Comparison of ENCODE assay signal across 6 cellular contexts in genomic region chr11:69887841-69888670, GRCh38.
"Had no signal": no experiment of that assay in that cellular context is flagged by ENCODE, and none has a peak within 500 bp of the region (broad histone marks: within the 10 kb centered on the region; RNA-seq: fewer than 3 reads in every experiment).

No MANE protein-coding gene starts in this region.

- DNase-seq: tibial artery had no signal

- H3K36me3 ChIP-seq: esophagus muscularis mucosa, lower lobe of right lung, pancreas, tibial artery had no signal

- H3K4me1 ChIP-seq: lower lobe of right lung, pancreas had no signal

- H3K9me3 ChIP-seq: body of pancreas, esophagus muscularis mucosa, lower lobe of right lung, pancreas, tibial artery had no signal

- H3K4me3 ChIP-seq: body of pancreas, coronary artery, esophagus muscularis mucosa, lower lobe of right lung, pancreas, tibial artery had no signal

- H3K27me3 ChIP-seq: body of pancreas, pancreas had no signal

- H3K27ac ChIP-seq: body of pancreas, coronary artery, esophagus muscularis mucosa, lower lobe of right lung, pancreas, tibial artery had no signal
